In genomic region chr1:53135735-53136114, GRCh38 we compare ENCODE assay signal across 14 cellular contexts. TPM values are rescaled to one million over a fixed set of nuclear protein-coding genes. Genes with fewer than 3 reads are reported as not detected.
DNase-seq lines count a peak whose midpoint lies in the region; ATAC-seq lines count a peak whose summit lies in the region.
"Had no signal": no experiment of that assay in that cellular context is flagged by ENCODE, and none has a peak within 500 bp of the region (broad histone marks: within the 10 kb centered on the region; RNA-seq: fewer than 3 reads in every experiment).

No MANE protein-coding gene starts in this region.

- H3K27ac Mint-ChIP-seq in central memory CD8-positive, alpha-beta T cell (ENCODE audit: low read depth) = peak overlapping the region; percentile 79
- H3K27ac Mint-ChIP-seq: naive B cell had no signal

- peaks cover 12% of the 10 kb centered on the region for H3K9me3 Mint-ChIP-seq in central memory CD8-positive, alpha-beta T cell

- no peak overlapping the region for H3K4me3 Mint-ChIP-seq in central memory CD8-positive, alpha-beta T cell

- peak; percentile 97 for ATAC-seq in central memory CD8-positive, alpha-beta T cell (replicated peaks; ENCODE audit: extremely low read depth, poor library complexity, severe bottlenecking)
- ATAC-seq in HG03565 (IDR thresholded peaks at IDR 0.05; ENCODE audit: unreplicated experiment) = no peak
- ATAC-seq in HG02884 (IDR thresholded peaks at IDR 0.05; ENCODE audit: unreplicated experiment) = no peak
- ATAC-seq: stimulated activated naive CD8-positive, alpha-beta T cell treated with anti-CD3 and anti-CD28 coated beads, Interleukin-15, Interleukin-2, amounts not matched to agents 100 U/mL and 50 U/mL, for 24 hours had no signal

- H3K36me3 Mint-ChIP-seq in central memory CD8-positive, alpha-beta T cell (ENCODE audit: insufficient read depth) = peaks cover 6% of the 10 kb centered on the region

- no peaks in the 10 kb centered on the region for H3K27me3 Mint-ChIP-seq in central memory CD8-positive, alpha-beta T cell

- DNase-seq in AG08395 (ENCODE audit: low spot score) (peak; percentile 83), Kasumi-1 (lab: John Stamatoyannopoulos, UW) (peak; percentile 41 to 54), mesenteric fat pad (ENCODE audit: low spot score) (peak; percentile 2), activated T-cell treated with anti-CD3 and anti-CD28 coated beads for 4 hours (no peak), cerebellar nuclear complex (lab: John Stamatoyannopoulos, UW) (no peak)
- DNase-seq in central memory CD8-positive, alpha-beta T cell (ENCODE audit: low spot score in 2 of 2) = peak in 1 of 2 donors; percentile 47
- DNase-seq: aorta; naive B cell; NCI-H526 treated with DMSO at 0.1 percent for 48 hours; stimulated activated naive CD8-positive, alpha-beta T cell treated with anti-CD3 and anti-CD28 coated beads, Interleukin-15, Interleukin-2, amounts not matched to agents 100 U/mL and 50 U/mL, for 24 hours had no signal

- H3K4me1 Mint-ChIP-seq in central memory CD8-positive, alpha-beta T cell = peaks cover 38% of the 10 kb centered on the region
- H3K4me1 Mint-ChIP-seq: naive B cell had no signal

RNA-seq across cellular contexts. Expression of gene SLC1A7, which starts 6.7 kb away (rescaled TPM):
- total RNA-seq in mesenteric fat pad = 0.42 TPM
- total RNA-seq: activated CD8-positive, alpha-beta memory T cell treated with anti-CD3 and anti-CD28 coated beads for 36 hours; glomerular endothelial cell had no signal

Comparison
In these comparisons a context has a peak if more than half of its experiments do, and no peak if none do; other contexts are left out.
1. DNase-seq: peak in AG08395 (single experiment), Kasumi-1 (2 of 2) and mesenteric fat pad (single experiment); none in activated T-cell treated with anti-CD3 and anti-CD28 coated beads for 4 hours (single experiment) and cerebellar nuclear complex (0 of 2).